In genomic region chr5:174724484-174725260, GRCh38 we compare ENCODE assay signal across 2 cellular contexts.
TF ChIP-seq lines count a peak whose summit lies in the region.

MSX2 (plus strand) TSS chr5:174724582; CDS start chr5:174724660, 78 bp downstream.

TF ChIP-seq in liver, 16 proteins besides CTCF, POLR2A, EP300 and RAD21:
- no peak for TF ChIP-seq EGR1 (IDR thresholded peaks at IDR 0.05; ENCODE audit: low read depth in 2 of 2)
- TF ChIP-seq ZBTB33 (IDR thresholded peaks at IDR 0.05) = no peak
- TF ChIP-seq NR2F2 (IDR thresholded peaks at IDR 0.05) = no peak
- no peak for TF ChIP-seq HNF4G (IDR thresholded peaks at IDR 0.05)
- no peak for TF ChIP-seq ATF3 (IDR thresholded peaks at IDR 0.05)
- no peak for TF ChIP-seq TAF1 (conservative IDR thresholded peaks at IDR 0.05)
- no peak for TF ChIP-seq FOXA1 (IDR thresholded peaks at IDR 0.05)
- no peak for TF ChIP-seq JUND (IDR thresholded peaks at IDR 0.05)
- no peak for TF ChIP-seq GABPA (IDR thresholded peaks at IDR 0.05 in 1 of 2, conservative IDR thresholded peaks at IDR 0.05 in 1 of 2)
- TF ChIP-seq SP1 (IDR thresholded peaks at IDR 0.05) = no peak
- TF ChIP-seq YY1 (IDR thresholded peaks at IDR 0.05) = no peak
- TF ChIP-seq RXRA (IDR thresholded peaks at IDR 0.05) = no peak
- no peak for TF ChIP-seq HNF4A (conservative IDR thresholded peaks at IDR 0.05)
- no peak for TF ChIP-seq MAX (IDR thresholded peaks at IDR 0.05)
- no peak for TF ChIP-seq REST (IDR thresholded peaks at IDR 0.05)
- TF ChIP-seq FOXA2 (IDR thresholded peaks at IDR 0.05) = no peak

TF ChIP-seq in HepG2, 621 proteins besides CTCF, POLR2A, EP300 and RAD21:
- no peak for TF ChIP-seq ZNF512B (CRISPR knock-in tag; IDR thresholded peaks at IDR 0.05; ENCODE audit: borderline replicate concordance)
- TF ChIP-seq DR1 (CRISPR knock-in tag; IDR thresholded peaks at IDR 0.05) = no peak
- no peak for TF ChIP-seq ZNF275 (CRISPR knock-in tag; IDR thresholded peaks at IDR 0.05; ENCODE audit: borderline replicate concordance)
- TF ChIP-seq MYPOP (CRISPR knock-in tag; IDR thresholded peaks at IDR 0.05) = no peak
- no peak for TF ChIP-seq ZBTB7A (CRISPR knock-in tag; IDR thresholded peaks at IDR 0.05)
- TF ChIP-seq ZNF451 (CRISPR knock-in tag; IDR thresholded peaks at IDR 0.05) = no peak
- TF ChIP-seq MEIS1 (CRISPR knock-in tag; IDR thresholded peaks at IDR 0.05; ENCODE audit: borderline replicate concordance) = no peak
- no peak for TF ChIP-seq NCOR1 (IDR thresholded peaks at IDR 0.05; ENCODE audit: borderline replicate concordance, low read length)
- TF ChIP-seq ZMYM3 (CRISPR knock-in tag; IDR thresholded peaks at IDR 0.05) = no peak
- TF ChIP-seq ZNF773 (CRISPR knock-in tag; IDR thresholded peaks at IDR 0.05; ENCODE audit: borderline replicate concordance) = no peak
